In genomic region chr20:32943490-32944052, GRCh38 we compare ENCODE assay signal across 1 cellular context.
TF ChIP-seq lines count a peak whose summit lies in the region.

No MANE protein-coding gene starts in this region.

TF ChIP-seq in WTC11, 78 proteins besides CTCF, POLR2A, EP300 and RAD21 (continued from another document):
- TF ChIP-seq, protein P1, sequence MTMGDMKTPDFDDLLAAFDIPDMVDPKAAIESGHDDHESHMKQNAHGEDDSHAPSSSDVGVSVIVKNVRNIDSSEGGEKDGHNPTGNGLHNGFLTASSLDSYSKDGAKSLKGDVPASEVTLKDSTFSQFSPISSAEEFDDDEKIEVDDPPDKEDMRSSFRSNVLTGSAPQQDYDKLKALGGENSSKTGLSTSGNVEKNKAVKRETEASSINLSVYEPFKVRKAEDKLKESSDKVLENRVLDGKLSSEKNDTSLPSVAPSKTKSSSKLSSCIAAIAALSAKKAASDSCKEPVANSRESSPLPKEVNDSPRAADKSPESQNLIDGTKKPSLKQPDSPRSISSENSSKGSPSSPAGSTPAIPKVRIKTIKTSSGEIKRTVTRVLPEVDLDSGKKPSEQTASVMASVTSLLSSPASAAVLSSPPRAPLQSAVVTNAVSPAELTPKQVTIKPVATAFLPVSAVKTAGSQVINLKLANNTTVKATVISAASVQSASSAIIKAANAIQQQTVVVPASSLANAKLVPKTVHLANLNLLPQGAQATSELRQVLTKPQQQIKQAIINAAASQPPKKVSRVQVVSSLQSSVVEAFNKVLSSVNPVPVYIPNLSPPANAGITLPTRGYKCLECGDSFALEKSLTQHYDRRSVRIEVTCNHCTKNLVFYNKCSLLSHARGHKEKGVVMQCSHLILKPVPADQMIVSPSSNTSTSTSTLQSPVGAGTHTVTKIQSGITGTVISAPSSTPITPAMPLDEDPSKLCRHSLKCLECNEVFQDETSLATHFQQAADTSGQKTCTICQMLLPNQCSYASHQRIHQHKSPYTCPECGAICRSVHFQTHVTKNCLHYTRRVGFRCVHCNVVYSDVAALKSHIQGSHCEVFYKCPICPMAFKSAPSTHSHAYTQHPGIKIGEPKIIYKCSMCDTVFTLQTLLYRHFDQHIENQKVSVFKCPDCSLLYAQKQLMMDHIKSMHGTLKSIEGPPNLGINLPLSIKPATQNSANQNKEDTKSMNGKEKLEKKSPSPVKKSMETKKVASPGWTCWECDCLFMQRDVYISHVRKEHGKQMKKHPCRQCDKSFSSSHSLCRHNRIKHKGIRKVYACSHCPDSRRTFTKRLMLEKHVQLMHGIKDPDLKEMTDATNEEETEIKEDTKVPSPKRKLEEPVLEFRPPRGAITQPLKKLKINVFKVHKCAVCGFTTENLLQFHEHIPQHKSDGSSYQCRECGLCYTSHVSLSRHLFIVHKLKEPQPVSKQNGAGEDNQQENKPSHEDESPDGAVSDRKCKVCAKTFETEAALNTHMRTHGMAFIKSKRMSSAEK (CRISPR knock-in tag; IDR thresholded peaks at IDR 0.05; ENCODE audit: borderline replicate concordance), result no peak
- TF ChIP-seq OVOL2 (CRISPR knock-in tag; IDR thresholded peaks at IDR 0.05; ENCODE audit: borderline replicate concordance), result no peak
- TF ChIP-seq ZBTB43 (CRISPR knock-in tag; IDR thresholded peaks at IDR 0.05), result no peak
- no peak for TF ChIP-seq CREB1 (CRISPR knock-in tag; IDR thresholded peaks at IDR 0.05)
- no peak for TF ChIP-seq ZNF281 (CRISPR knock-in tag; IDR thresholded peaks at IDR 0.05)
- TF ChIP-seq NR3C1 (CRISPR knock-in tag; conservative IDR thresholded peaks at IDR 0.05; ENCODE audit: low read depth), result no peak
- TF ChIP-seq, protein P2, sequence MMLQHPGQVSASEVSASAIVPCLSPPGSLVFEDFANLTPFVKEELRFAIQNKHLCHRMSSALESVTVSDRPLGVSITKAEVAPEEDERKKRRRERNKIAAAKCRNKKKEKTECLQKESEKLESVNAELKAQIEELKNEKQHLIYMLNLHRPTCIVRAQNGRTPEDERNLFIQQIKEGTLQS (CRISPR knock-in tag; conservative IDR thresholded peaks at IDR 0.05), result no peak
- TF ChIP-seq GRHL2 (CRISPR knock-in tag; IDR thresholded peaks at IDR 0.05; ENCODE audit: insufficient replicate concordance, severe bottlenecking), result no peak
- no peak for TF ChIP-seq GABPB1 (CRISPR knock-in tag; IDR thresholded peaks at IDR 0.05)
- TF ChIP-seq ZMAT4 (CRISPR knock-in tag; IDR thresholded peaks at IDR 0.05), result no peak
- TF ChIP-seq KAT7 (CRISPR knock-in tag; IDR thresholded peaks at IDR 0.05; ENCODE audit: borderline replicate concordance), result no peak
- TF ChIP-seq PREB (CRISPR knock-in tag; IDR thresholded peaks at IDR 0.05; ENCODE audit: borderline replicate concordance), result no peak
- TF ChIP-seq, protein P3, sequence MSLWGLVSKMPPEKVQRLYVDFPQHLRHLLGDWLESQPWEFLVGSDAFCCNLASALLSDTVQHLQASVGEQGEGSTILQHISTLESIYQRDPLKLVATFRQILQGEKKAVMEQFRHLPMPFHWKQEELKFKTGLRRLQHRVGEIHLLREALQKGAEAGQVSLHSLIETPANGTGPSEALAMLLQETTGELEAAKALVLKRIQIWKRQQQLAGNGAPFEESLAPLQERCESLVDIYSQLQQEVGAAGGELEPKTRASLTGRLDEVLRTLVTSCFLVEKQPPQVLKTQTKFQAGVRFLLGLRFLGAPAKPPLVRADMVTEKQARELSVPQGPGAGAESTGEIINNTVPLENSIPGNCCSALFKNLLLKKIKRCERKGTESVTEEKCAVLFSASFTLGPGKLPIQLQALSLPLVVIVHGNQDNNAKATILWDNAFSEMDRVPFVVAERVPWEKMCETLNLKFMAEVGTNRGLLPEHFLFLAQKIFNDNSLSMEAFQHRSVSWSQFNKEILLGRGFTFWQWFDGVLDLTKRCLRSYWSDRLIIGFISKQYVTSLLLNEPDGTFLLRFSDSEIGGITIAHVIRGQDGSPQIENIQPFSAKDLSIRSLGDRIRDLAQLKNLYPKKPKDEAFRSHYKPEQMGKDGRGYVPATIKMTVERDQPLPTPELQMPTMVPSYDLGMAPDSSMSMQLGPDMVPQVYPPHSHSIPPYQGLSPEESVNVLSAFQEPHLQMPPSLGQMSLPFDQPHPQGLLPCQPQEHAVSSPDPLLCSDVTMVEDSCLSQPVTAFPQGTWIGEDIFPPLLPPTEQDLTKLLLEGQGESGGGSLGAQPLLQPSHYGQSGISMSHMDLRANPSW (CRISPR knock-in tag; conservative IDR thresholded peaks at IDR 0.05; ENCODE audit: low read depth), result no peak
- TF ChIP-seq ARID4B (CRISPR knock-in tag; IDR thresholded peaks at IDR 0.05; ENCODE audit: borderline replicate concordance), result no peak
TF ChIP-seq in WTC11: peak in this region for 0.
